ENCODE assay signal across 21 cellular contexts in the genomic region with DNA sequence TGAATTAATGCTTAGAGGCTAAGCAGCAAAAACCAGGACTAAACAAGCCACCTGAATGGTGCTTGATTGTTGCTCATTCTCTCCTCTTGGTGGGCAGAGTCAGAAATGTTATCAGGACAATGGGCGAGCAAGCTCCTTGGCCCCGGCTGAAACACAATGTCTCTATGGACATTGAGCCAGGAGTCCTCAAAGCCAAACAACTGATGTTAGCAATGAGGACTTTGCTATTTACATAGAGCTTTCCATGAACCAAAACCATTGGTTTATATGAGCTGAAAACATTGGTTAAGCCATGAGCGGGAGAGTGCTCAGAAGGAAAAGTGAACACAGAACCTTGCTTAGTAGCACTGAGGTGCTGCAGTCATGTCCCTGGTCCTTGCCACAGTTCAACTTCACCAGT. TPM values are rescaled to one million over a fixed set of nuclear protein-coding genes. Genes with fewer than 3 reads are reported as not detected.
A peak's percentile ranks its signal among the peaks of the same experiment; 100 is the strongest.
DNase-seq lines count a peak whose midpoint lies in the region; ATAC-seq and TF ChIP-seq lines count a peak whose summit lies in the region.
"Had no signal": no experiment of that assay in that cellular context is flagged by ENCODE, and none has a peak within 500 bp of the region (broad histone marks: within the 10 kb centered on the region; RNA-seq: fewer than 3 reads in every experiment).

No MANE protein-coding gene starts in this region.

- WGBS in prostate gland, result 67% methylated on average over 3 of the region's 3 CpGs

- intact Hi-C loops in prostate gland (cut with DNase I), result no loop called here

- DNase-seq in LNCaP clone FGC (ENCODE audit: low read depth) (peak; percentile 84), left lobe of liver (ENCODE audit: low spot score) (no peak), prostate gland (ENCODE audit: low spot score) (peak; percentile 43), NCI-H187 (lab: John Stamatoyannopoulos, UW) (no peak), BE2C (no peak)
- DNase-seq: 8988T; CD4-positive, alpha-beta memory T cell; DMS153; DND-41; EL; GM23248; IMR-90 had no signal

- ATAC-seq in left lobe of liver (peak; percentile 95), GM21825 (IDR thresholded peaks at IDR 0.05; ENCODE audit: unreplicated experiment) (no peak)
- ATAC-seq: GM12878, K562 had no signal

- H3K4me1 ChIP-seq in prostate gland (replicated peaks) (peaks cover 7% of the 10 kb centered on the region), BE2C (no peaks in the 10 kb centered on the region)
- H3K4me1 ChIP-seq: HAP-1 had no signal

- H3K4me3 ChIP-seq in LNCaP clone FGC (ENCODE audit: low read depth, low read length) (no peak overlapping the region), prostate gland (no peak overlapping the region), BE2C (ENCODE audit: low read depth, low read length) (no peak overlapping the region)
- H3K4me3 ChIP-seq: GM12878, GM23248, HAP-1, K562 had no signal

- TF ChIP-seq CTCF in C4-2B (conservative IDR thresholded peaks at IDR 0.05) (no peak), LNCaP clone FGC (IDR thresholded peaks at IDR 0.05; ENCODE audit: control insufficient read depth, extremely low read depth, insufficient read depth) (no peak), prostate gland (IDR thresholded peaks at IDR 0.05) (no peak), BE2C (IDR thresholded peaks at IDR 0.05; ENCODE audit: low read depth, low read length) (no peak)

- no peaks in the 10 kb centered on the region for H3K9me3 ChIP-seq in prostate gland
- no peaks in the 10 kb centered on the region for H3K9me3 ChIP-seq in BE2C
- H3K9me3 ChIP-seq: HAP-1 had no signal

- peak overlapping the region; percentile 93 for H3K27ac ChIP-seq in C4-2B
- H3K27ac ChIP-seq in prostate gland, result peak overlapping the region in 1 of 2 donors; percentile 63
- H3K27ac ChIP-seq: GM23248 had no signal

- H3K27me3 ChIP-seq in prostate gland (replicated peaks; ENCODE audit: insufficient read depth) (no peaks in the 10 kb centered on the region), BE2C (peaks cover 2% of the 10 kb centered on the region; the same call in 1 of the 2 replicates)

- TF ChIP-seq POLR2A in prostate gland (IDR thresholded peaks at IDR 0.05), result no peak

- H3K36me3 ChIP-seq in prostate gland (no peaks in the 10 kb centered on the region), BE2C (no peaks in the 10 kb centered on the region)
- H3K36me3 ChIP-seq: HAP-1 had no signal

RNA-seq across cellular contexts. Expression of gene NPVF, which starts 21.5 kb away (rescaled TPM):
- not detected for total RNA-seq in left lobe of liver
- total RNA-seq in prostate gland, result not detected
- polyA plus RNA-seq in BE2C (2012; ENCODE audit: insufficient read depth, insufficient read length, low read depth), result not detected
- total RNA-seq: CD4-positive, alpha-beta memory T cell; G401; GM12878; GM23248; H4; IMR-90; K562 had no signal
- polyA plus RNA-seq: BJ; CD14-positive monocyte; CD4-positive, alpha-beta memory T cell; GM12878; GM23248; IMR-90; K562 had no signal

Comparison
In these comparisons a context has a peak if more than half of its experiments do, and no peak if none do; other contexts are left out.
1. DNase-seq: peak in LNCaP clone FGC (single experiment) and prostate gland (single experiment); none in left lobe of liver (single experiment), NCI-H187 (0 of 2) and BE2C (single experiment).